27 cellular contexts compared by ENCODE assay signal in genomic region chr3:128190501-128190900, GRCh38. TPM values are rescaled to one million over a fixed set of nuclear protein-coding genes. Genes with fewer than 3 reads are reported as not detected.
DNase-seq lines count a peak whose midpoint lies in the region; ATAC-seq and TF ChIP-seq lines count a peak whose summit lies in the region.
"Had no signal": no experiment of that assay in that cellular context is flagged by ENCODE, and none has a peak within 500 bp of the region (broad histone marks: within the 10 kb centered on the region; RNA-seq: fewer than 3 reads in every experiment).

No MANE protein-coding gene starts in this region.

- TF ChIP-seq RAD21 in IMR-90 (IDR thresholded peaks at IDR 0.05; ENCODE audit: low read length) = no peak

- no peak overlapping the region for H3K14ac ChIP-seq in IMR-90 (replicated peaks; ENCODE audit: low read depth, low read length)

- H3K79me1 ChIP-seq in IMR-90 (ENCODE audit: low read depth in 1 of 2, low read length in 2 of 2) = peaks cover 10 to 22% of the 10 kb centered on the region in 2 experiments; a peak in 3 of 4 replicates

- H2AK5ac ChIP-seq in IMR-90 (ENCODE audit: low read depth, low read length) = no peak overlapping the region

- no peak overlapping the region for H2BK20ac ChIP-seq in IMR-90 (ENCODE audit: low read depth, low read length)

- H3K27ac Mint-ChIP-seq in stimulated activated effector memory CD8-positive, alpha-beta T cell treated with anti-CD3 and anti-CD28 coated beads, Interleukin-12 subunit alpha, Interleukin-12 subunit beta, amount 100 ng/mL, for 72 hours = no peak overlapping the region
- H3K27ac Mint-ChIP-seq: activated CD4-positive, alpha-beta memory T cell treated with anti-CD3 and anti-CD28 coated beads for 36 hours; B cell; CD8-positive, alpha-beta T cell; effector memory CD8-positive, alpha-beta T cell; stimulated activated naive CD8-positive, alpha-beta T cell treated with anti-CD3 and anti-CD28 coated beads, Interleukin-15, Interleukin-2, amounts not matched to agents 100 ng/mL and 50 ng/mL, for 24 hours had no signal

- H3K9ac ChIP-seq in IMR-90 (ENCODE audit: low read depth, low read length) = no peak overlapping the region

- in situ Hi-C loops in IMR-90 (cut with MboI; ENCODE audit: low sequenced_read_pairs) = no loop called here

- H3K23ac ChIP-seq in IMR-90 (ENCODE audit: low read depth, low read length) = no peak overlapping the region

- H4K8ac ChIP-seq in IMR-90 (ENCODE audit: low read depth in 2 of 2, low read length in 2 of 2) = no peak overlapping the region

- H3K9me1 ChIP-seq in IMR-90 (ENCODE audit: insufficient read depth, low read length) = peaks cover 11% of the 10 kb centered on the region; the same call in 1 of the 2 replicates

- no peak overlapping the region for H4K91ac ChIP-seq in IMR-90 (ENCODE audit: insufficient read depth, low read depth, low read length)

- H3K4me3 ChIP-seq in IMR-90 (ENCODE audit: insufficient read depth, low read depth, low read length) (no peak overlapping the region), fibroblast of the aortic adventitia (ENCODE audit: low read depth, low read length) (no peak overlapping the region), vagina (no peak overlapping the region)
- H3K4me3 ChIP-seq: sigmoid colon had no signal

- no peak overlapping the region for H3K4ac ChIP-seq in IMR-90 (ENCODE audit: low read depth, low read length)

- H3K4me1 ChIP-seq in IMR-90 (ENCODE audit: control insufficient read depth, insufficient read depth, low read length) (peaks cover 6% of the 10 kb centered on the region; the same call in 1 of the 2 replicates), vagina (peaks cover 7% of the 10 kb centered on the region)

- H2AK9ac ChIP-seq in IMR-90 (replicated peaks; ENCODE audit: low read depth, low read length, poor library complexity) = no peak overlapping the region

- no TSS peak for BruUV-seq in IMR-90 (replicated peaks; lab: Mats Ljungman, UMichigan)

- intact Hi-C loops in IMR-90 (cut with micrococcal nuclease) = no loop called here
- intact Hi-C loops in vagina (cut with DNase I) = no loop called here

- no peak for TF ChIP-seq POLR2A in IMR-90 (IDR thresholded peaks at IDR 0.05; ENCODE audit: low read depth, low read length)
- no peak for TF ChIP-seq POLR2A in vagina (IDR thresholded peaks at IDR 0.05)

- H3K4me1 Mint-ChIP-seq in stimulated activated effector memory CD8-positive, alpha-beta T cell treated with anti-CD3 and anti-CD28 coated beads, Interleukin-12 subunit alpha, Interleukin-12 subunit beta, amount 100 ng/mL, for 72 hours = peaks cover 28% of the 10 kb centered on the region

- no peak overlapping the region for H2AFZ ChIP-seq in IMR-90 (replicated peaks; ENCODE audit: low read length, poor library complexity)

- TF ChIP-seq CTCF in IMR-90 (conservative IDR thresholded peaks at IDR 0.05; ENCODE audit: low read depth, low read length) (no peak), fibroblast of the aortic adventitia (IDR thresholded peaks at IDR 0.05; ENCODE audit: insufficient read depth, low read length) (no peak), vagina (IDR thresholded peaks at IDR 0.05) (no peak)

- H3K4me3 Mint-ChIP-seq in stimulated activated effector memory CD8-positive, alpha-beta T cell treated with anti-CD3 and anti-CD28 coated beads, Interleukin-12 subunit alpha, Interleukin-12 subunit beta, amount 100 ng/mL, for 72 hours = no peak overlapping the region
- H3K4me3 Mint-ChIP-seq: activated CD4-positive, alpha-beta memory T cell treated with anti-CD3 and anti-CD28 coated beads for 36 hours; B cell; CD8-positive, alpha-beta T cell; effector memory CD8-positive, alpha-beta T cell; naive B cell; stimulated activated naive CD8-positive, alpha-beta T cell treated with anti-CD3 and anti-CD28 coated beads, Interleukin-15, Interleukin-2, amounts not matched to agents 100 ng/mL and 50 ng/mL, for 24 hours had no signal

- no peak overlapping the region for H4K5ac ChIP-seq in IMR-90 (ENCODE audit: low read depth, low read length)

- dilution Hi-C loops in IMR-90 (cut with HindIII; ENCODE audit: low sequenced_read_pairs, unreplicated experiment) = no loop called here

- POLR2A ChIA-PET in IMR-90 (lab: Charles Lee; ENCODE audit: unreplicated experiment) = no interaction called here

- H3K18ac ChIP-seq in IMR-90 (ENCODE audit: low read depth, low read length) = no peak overlapping the region

- ATAC-seq in IMR-90 (ENCODE audit: low read depth) = peak; percentile 53; the same call in 1 of the 2 replicates
- no peak for ATAC-seq in GM19397 (IDR thresholded peaks at IDR 0.05; ENCODE audit: unreplicated experiment)
- no peak for ATAC-seq in stimulated activated effector memory CD8-positive, alpha-beta T cell treated with anti-CD3 and anti-CD28 coated beads, Interleukin-12 subunit alpha, Interleukin-12 subunit beta, amount 100 ng/mL, for 72 hours
- ATAC-seq: activated CD4-positive, CD25-positive, alpha-beta regulatory T cell treated with anti-CD3 and anti-CD28 coated beads, Interleukin-2, amount 50 U/mL, for 24 hours; CD8-positive, alpha-beta T cell; effector memory CD8-positive, alpha-beta T cell; left ventricle myocardium superior had no signal

- no CpG with 5 or more reads among the region's 1 CpG for WGBS in IMR-90 (ENCODE audit: extremely low coverage in 2 of 2, insufficient read length in 1 of 2), 2 experiments

- no peak overlapping the region for H2BK15ac ChIP-seq in IMR-90 (ENCODE audit: low read depth, low read length)

- H3K9me3 Mint-ChIP-seq in stimulated activated effector memory CD8-positive, alpha-beta T cell treated with anti-CD3 and anti-CD28 coated beads, Interleukin-12 subunit alpha, Interleukin-12 subunit beta, amount 100 ng/mL, for 72 hours = no peaks in the 10 kb centered on the region
- H3K9me3 Mint-ChIP-seq: activated CD4-positive, alpha-beta memory T cell treated with anti-CD3 and anti-CD28 coated beads for 36 hours; CD8-positive, alpha-beta T cell; effector memory CD8-positive, alpha-beta T cell; stimulated activated naive CD8-positive, alpha-beta T cell treated with anti-CD3 and anti-CD28 coated beads, Interleukin-15, Interleukin-2, amounts not matched to agents 100 ng/mL and 50 ng/mL, for 24 hours had no signal

- H3K27ac ChIP-seq in IMR-90 (ENCODE audit: insufficient read depth, low read length) (no peak overlapping the region), vagina (no peak overlapping the region)
- H3K27ac ChIP-seq: neutrophil, sigmoid colon had no signal

- peaks cover 8% of the 10 kb centered on the region; the same call in 1 of the 2 replicates for H4K20me1 ChIP-seq in IMR-90 (ENCODE audit: insufficient read depth, low read length)

- DNase-seq in Daoy (ENCODE audit: low read depth) (peak; percentile 65), IMR-90 (peak; percentile 57), amniotic epithelial cell (ENCODE audit: low read depth) (peak; percentile 13), fibroblast of the aortic adventitia (ENCODE audit: low read depth) (peak; percentile 29), vagina (ENCODE audit: extremely low spot score in 2 of 2) (no peak), middle frontal gyrus (ENCODE audit: extremely low spot score, low spot score) (no peak)
- DNase-seq in stimulated activated effector memory CD8-positive, alpha-beta T cell treated with anti-CD3 and anti-CD28 coated beads, Interleukin-12 subunit alpha, Interleukin-12 subunit beta, amount 100 ng/mL, for 72 hours (ENCODE audit: low spot score in 2 of 2) = no peak
- DNase-seq: activated CD4-positive, alpha-beta memory T cell treated with anti-CD3 and anti-CD28 coated beads for 36 hours; activated CD8-positive, alpha-beta memory T cell treated with anti-CD3 and anti-CD28 coated beads, Interleukin-2, amount 50 U/mL, for 4 hours; activated naive CD4-positive, alpha-beta T cell treated with anti-CD3 and anti-CD28 coated beads, Interleukin-2, amount 50 U/mL, for 16 hours; amygdala; CD8-positive, alpha-beta T cell; cortex of kidney; effector memory CD8-positive, alpha-beta T cell; left ventricle myocardium superior; naive B cell; NCI-H1105; NCI-H187 treated with DMSO at 0.1 percent for 48 hours; NCI-H2171 treated with DMSO at 0.1 percent for 48 hours; NCI-H526 treated with DMSO at 0.1 percent for 48 hours; RPMI8226; sigmoid colon had no signal

- H3K9me3 ChIP-seq in IMR-90 (ENCODE audit: control insufficient read depth, insufficient read depth, low read length) (no peaks in the 10 kb centered on the region), vagina (no peaks in the 10 kb centered on the region)
- H3K9me3 ChIP-seq: neutrophil, sigmoid colon had no signal

- CTCF ChIA-PET in IMR-90 (lab: Yijun Ruan, JAX) = no interaction called here

- no peak overlapping the region for H3K56ac ChIP-seq in IMR-90 (ENCODE audit: extremely low read depth, insufficient read depth, low read length)

- H2BK5ac ChIP-seq in IMR-90 (ENCODE audit: low read depth, low read length, poor library complexity, severe bottlenecking) = no peak overlapping the region

- H3K36me3 ChIP-seq in IMR-90 (ENCODE audit: control insufficient read depth, insufficient read depth, low read length) = no peaks in the 10 kb centered on the region
- H3K36me3 ChIP-seq in vagina = no peaks in the 10 kb centered on the region
- H3K36me3 ChIP-seq: neutrophil, sigmoid colon had no signal

- H3K4me2 ChIP-seq in IMR-90 (ENCODE audit: low read depth, low read length) = no peak overlapping the region

- no peak overlapping the region for H2BK120ac ChIP-seq in IMR-90 (ENCODE audit: low read depth, low read length)

- H3K36me3 Mint-ChIP-seq in stimulated activated effector memory CD8-positive, alpha-beta T cell treated with anti-CD3 and anti-CD28 coated beads, Interleukin-12 subunit alpha, Interleukin-12 subunit beta, amount 100 ng/mL, for 72 hours = no peaks in the 10 kb centered on the region
- H3K36me3 Mint-ChIP-seq: naive B cell had no signal

- H3K27me3 ChIP-seq in IMR-90 (ENCODE audit: control insufficient read depth, insufficient read depth, low read length) = no peaks in the 10 kb centered on the region
- H3K27me3 ChIP-seq in vagina = no peaks in the 10 kb centered on the region
- H3K27me3 ChIP-seq: neutrophil, sigmoid colon had no signal

TF ChIP-seq in IMR-90, 13 proteins besides CTCF, POLR2A, EP300 and RAD21 (continues in another document):
- TF ChIP-seq SMC3 (IDR thresholded peaks at IDR 0.05; ENCODE audit: low read depth, low read length) (no peak), USF2 (IDR thresholded peaks at IDR 0.05; ENCODE audit: low read depth, low read length) (no peak)

RNA-seq across cellular contexts. Expression of gene EEFSEC, which starts 37.2 kb away (rescaled TPM):
- total RNA-seq in Daoy (2014; rRNA removed; shearing (Covaris generic)) = 1.4 and 4.4 TPM in 2 replicates
- 4.4 and 4.5 TPM in 2 replicates for total RNA-seq in IMR-90 (2012; rRNA removed)
- polyA plus RNA-seq in IMR-90 (2012; rRNA removed) = 9.3 and 10.6 TPM in 2 replicates
- polyA plus RNA-seq in IMR-90 (2012; cell fraction: cytosol; rRNA removed) = 5.9 and 11.2 TPM in 2 replicates
- 7.5 and 15.5 TPM in 2 replicates for polyA plus RNA-seq in IMR-90 (2012; cell fraction: nucleus; rRNA removed; ENCODE audit: low replicate concordance)
- 2.9 and 8.1 TPM in 2 replicates for total RNA-seq in fibroblast of the aortic adventitia (ENCODE audit: low replicate concordance)
- 24.6 TPM for total RNA-seq in vagina

Comparison
In these comparisons a context has a peak if more than half of its experiments do, and no peak if none do; other contexts are left out.
1. DNase-seq: peak in Daoy (single experiment), IMR-90 (single experiment), amniotic epithelial cell (single experiment) and fibroblast of the aortic adventitia (single experiment); none in vagina (0 of 2), middle frontal gyrus (single experiment) and stimulated activated effector memory CD8-positive, alpha-beta T cell treated with anti-CD3 and anti-CD28 coated beads, Interleukin-12 subunit alpha, Interleukin-12 subunit beta, amount 100 ng/mL, for 72 hours (0 of 2).